ENCODE assay signal across 8 cellular contexts in the genomic region with DNA sequence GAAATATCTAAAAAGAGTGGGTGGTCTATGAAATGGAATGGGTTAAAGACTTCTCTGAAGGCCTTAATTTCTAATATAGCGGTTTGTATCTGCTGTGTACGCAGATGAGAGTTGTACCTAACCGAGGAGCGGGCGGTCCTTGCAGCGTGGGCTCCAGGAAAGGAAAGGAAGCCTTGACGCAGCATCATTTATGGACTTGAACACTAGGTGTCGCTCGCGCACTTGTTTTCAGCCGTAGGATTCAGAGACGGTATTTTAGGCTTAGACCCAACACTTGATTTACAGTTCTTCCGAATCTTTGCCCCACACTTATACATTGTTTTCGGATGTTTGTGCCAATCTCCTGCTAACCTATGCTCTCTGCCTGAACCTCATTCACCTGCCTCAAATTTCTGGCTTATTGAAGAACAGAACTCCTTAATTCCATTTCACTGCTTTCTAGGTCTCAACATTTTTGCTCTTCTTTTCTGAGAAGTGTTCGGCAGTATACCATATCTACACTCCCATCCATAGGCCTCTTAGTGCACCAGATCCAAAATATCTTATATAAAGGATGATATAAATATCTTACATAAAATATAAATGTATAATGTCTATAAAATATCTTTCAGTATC. TPM values are rescaled to one million over a fixed set of nuclear protein-coding genes. Genes with fewer than 3 reads are reported as not detected.
A peak's percentile ranks its signal among the peaks of the same experiment; 100 is the strongest.
DNase-seq lines count a peak whose midpoint lies in the region; ATAC-seq and TF ChIP-seq lines count a peak whose summit lies in the region.

No MANE protein-coding gene starts in this region.

- intact Hi-C loops in head of caudate nucleus (cut with DNase I), result no loop called here
- intact Hi-C loops in prostate gland (cut with DNase I), result no loop called here
- intact Hi-C loops in aorta (cut with DNase I), result loop anchor here (2.0 to 10.0 kb wide), 2 partner anchors 120 to 716 kb away; no protein-coding TSS in a partner anchor

- H3K4me3 Mint-ChIP-seq in HFFc6, result no peak overlapping the region

- no peaks in the 10 kb centered on the region for H3K9me2 ChIP-seq in SK-N-SH

- peak; percentile 83 for TF ChIP-seq RAD21 in SK-N-SH (IDR thresholded peaks at IDR 0.05; ENCODE audit: low read length)

- H3K79me2 ChIP-seq in SK-N-SH (ENCODE audit: insufficient read depth), result no peaks in the 10 kb centered on the region

- H3K9ac ChIP-seq in SK-N-SH, result no peak overlapping the region

- H3K4me2 ChIP-seq in SK-N-SH, result 0 out of 2 replicates have a peak overlapping the region, but pooled peaks have one; percentile 45

- no peaks in the 10 kb centered on the region for H3K36me3 ChIP-seq in SK-N-SH (replicated peaks in 1 of 2; ENCODE audit: control insufficient read depth in 1 of 2, insufficient read depth in 2 of 2, low read length in 1 of 2)
- H3K36me3 ChIP-seq in prostate gland, result no peaks in the 10 kb centered on the region
- H3K36me3 ChIP-seq in aorta (ENCODE audit: control insufficient read depth in 1 of 2, insufficient read depth in 2 of 2, low read length in 1 of 2), result no peaks in the 10 kb centered on the region

- no peaks in the 10 kb centered on the region for H4K20me1 ChIP-seq in SK-N-SH (ENCODE audit: insufficient read depth)

- POLR2A ChIA-PET in SK-N-SH (lab: Yijun Ruan, JAX), result no interaction called here

- H3K36me3 Mint-ChIP-seq in HFFc6 (ENCODE audit: low read depth), result no peaks in the 10 kb centered on the region

- peak overlapping the region in 1 of 2 experiments; percentile 10; a peak in 1 of 4 replicates for H3K4me3 ChIP-seq in SK-N-SH (ENCODE audit: low read depth in 2 of 2, low read length in 1 of 2)
- no peak overlapping the region for H3K4me3 ChIP-seq in prostate gland
- H3K4me3 ChIP-seq in aorta (ENCODE audit: low read length in 2 of 2), result peak overlapping the region in 1 of 2 donors; percentile 26

- DNase-seq in HFFc6 (peak; percentile 60), MV-4-11 (lab: John Stamatoyannopoulos, UW) (peak; percentile 43), SK-N-SH (peak; percentile 68), head of caudate nucleus (peak; percentile 60 to 92 (median 82)), prostate gland (ENCODE audit: low spot score) (peak; percentile 62), aorta (peak; percentile 67 to 87)
- DNase-seq in activated naive CD4-positive, alpha-beta T cell treated with anti-CD3 and anti-CD28 coated beads, Interleukin-2, amount 50 U/mL, for 16 hours, result peak; percentile 66

- H3K27me3 ChIP-seq in SK-N-SH (ENCODE audit: insufficient read depth) (no peaks in the 10 kb centered on the region), prostate gland (replicated peaks; ENCODE audit: insufficient read depth) (no peaks in the 10 kb centered on the region), aorta (ENCODE audit: control insufficient read depth in 1 of 2, insufficient read depth in 2 of 2, low read length in 1 of 2) (peaks cover 0 to 2% of the 10 kb centered on the region in 2 donors)

- H3K9me3 ChIP-seq in SK-N-SH (no peaks in the 10 kb centered on the region), prostate gland (no peaks in the 10 kb centered on the region), aorta (ENCODE audit: control insufficient read depth, low read length) (no peaks in the 10 kb centered on the region)

- TF ChIP-seq POLR2A in prostate gland (IDR thresholded peaks at IDR 0.05), result no peak

- H3K27ac ChIP-seq in SK-N-SH (ENCODE audit: low read depth in 2 of 2, low read length in 1 of 2), result no peak overlapping the region
- no peak overlapping the region for H3K27ac ChIP-seq in prostate gland
- H3K27ac ChIP-seq in aorta (ENCODE audit: low read depth in 1 of 2, low read length in 2 of 2), result no peak overlapping the region

- H3K4me1 ChIP-seq in SK-N-SH (ENCODE audit: control insufficient read depth in 1 of 2, insufficient read depth in 2 of 2, low read depth in 1 of 2, low read length in 1 of 2) (no peaks in the 10 kb centered on the region), prostate gland (replicated peaks) (no peaks in the 10 kb centered on the region), aorta (ENCODE audit: control insufficient read depth in 1 of 2, insufficient read depth in 2 of 2, low read length in 2 of 2) (no peaks in the 10 kb centered on the region)

- WGBS in SK-N-SH (ENCODE audit: low lambda C conversion rate), result 5% methylated on average over 15 of the region's 15 CpGs
- WGBS in prostate gland, result 6% methylated on average over 15 of the region's 15 CpGs
- WGBS in aorta, 2 donors, result 3 to 4% methylated on average over 15 of the region's 15 CpGs

- peaks cover 22% of the 10 kb centered on the region for H3K4me1 Mint-ChIP-seq in HFFc6 (ENCODE audit: low read depth)

- H3K27me3 Mint-ChIP-seq in HFFc6 (ENCODE audit: insufficient read depth), result peaks cover 3% of the 10 kb centered on the region; the same call in 1 of the 2 replicates

- TF ChIP-seq EP300 in SK-N-SH (IDR thresholded peaks at IDR 0.05; ENCODE audit: borderline replicate concordance in 1 of 2, low read depth in 1 of 2, low read length in 1 of 2), result no peak

- H2AFZ ChIP-seq in SK-N-SH (ENCODE audit: low read depth), result no peak overlapping the region; the same call in none of the 2 replicates

- CTCF ChIA-PET in SK-N-SH (lab: Yijun Ruan, JAX), result interaction anchor here (0.6 to 1.8 kb wide), 6 partner anchors 8 to 123 kb away, joined by 3 to 7 read pairs (median 4); no protein-coding TSS in a partner anchor

- ATAC-seq in aorta (ENCODE audit: low FRiP score), result peak; percentile 66

- peaks cover 4% of the 10 kb centered on the region for H3F3A ChIP-seq in SK-N-SH (replicated peaks; ENCODE audit: insufficient read depth)

- H3K27ac Mint-ChIP-seq in HFFc6, result no peak overlapping the region

- no peaks in the 10 kb centered on the region; the same call in 1 of the 2 replicates for H3K9me3 Mint-ChIP-seq in HFFc6

- TF ChIP-seq CTCF in GM12873 (IDR thresholded peaks at IDR 0.05; ENCODE audit: insufficient read depth, low read depth, low read length, missing control alignments), result peak; percentile 88
- TF ChIP-seq CTCF in HFFc6 (IDR thresholded peaks at IDR 0.05), result peak; percentile 92
- TF ChIP-seq CTCF in SK-N-SH (IDR thresholded peaks at IDR 0.05), result peak; percentile 85
- peak; percentile 63 to 73 (median 68) for TF ChIP-seq CTCF in prostate gland (IDR thresholded peaks at IDR 0.05)

TF ChIP-seq in SK-N-SH, 30 proteins besides CTCF, POLR2A, EP300 and RAD21:
- no peak for TF ChIP-seq RXRA (IDR thresholded peaks at IDR 0.05; ENCODE audit: borderline replicate concordance, low read depth)
- TF ChIP-seq, protein P1, sequence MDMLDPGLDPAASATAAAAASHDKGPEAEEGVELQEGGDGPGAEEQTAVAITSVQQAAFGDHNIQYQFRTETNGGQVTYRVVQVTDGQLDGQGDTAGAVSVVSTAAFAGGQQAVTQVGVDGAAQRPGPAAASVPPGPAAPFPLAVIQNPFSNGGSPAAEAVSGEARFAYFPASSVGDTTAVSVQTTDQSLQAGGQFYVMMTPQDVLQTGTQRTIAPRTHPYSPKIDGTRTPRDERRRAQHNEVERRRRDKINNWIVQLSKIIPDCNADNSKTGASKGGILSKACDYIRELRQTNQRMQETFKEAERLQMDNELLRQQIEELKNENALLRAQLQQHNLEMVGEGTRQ (IDR thresholded peaks at IDR 0.05; ENCODE audit: borderline replicate concordance, low read depth, low read length), result no peak
- no peak for TF ChIP-seq GABPA (IDR thresholded peaks at IDR 0.05; ENCODE audit: low read depth)
- TF ChIP-seq SMC3 (IDR thresholded peaks at IDR 0.05; ENCODE audit: low read depth, low read length), result peak; percentile 53; the same call in 1 of the 2 replicates
TF ChIP-seq in SK-N-SH: peak in this region for 1.

RNA-seq across cellular contexts. Expression of a gene that starts 48.9 kb away (rescaled TPM):
- total RNA-seq in HFFc6 (2021; fragmentation: NEBNext Ultra II Directional; extraction: Animal tissue kit (Norgen Biotek cat#: 25700)), result 1 to 10 TPM; 5.6 to 6.6 (median 6.0) TPM
- polyA plus RNA-seq in SK-N-SH (2012; rRNA removed), result 12.5 and 17.5 TPM in 2 replicates
- 12.7 and 14.7 TPM in 2 replicates for polyA plus RNA-seq in SK-N-SH (2012; cell fraction: cytosol; rRNA removed)
- 39.6 and 53.0 TPM in 2 replicates for polyA plus RNA-seq in SK-N-SH (2012; cell fraction: nucleus; rRNA removed)
- total RNA-seq in prostate gland, result 10 to 100 TPM; 16.2 to 31.2 TPM
- total RNA-seq in aorta, result 1 to 10 TPM; 5.7 to 7.2 TPM
- 10 to 100 TPM in 1 of 2 donors, 1 to 10 TPM in 1; 2.8 to 11.2 TPM for polyA plus RNA-seq in aorta

Comparison
In these comparisons a context has a peak if more than half of its experiments do, and no peak if none do; other contexts are left out.
1. intact Hi-C loops: an anchor here in aorta (2.0 to 10.0 kb wide); none called in head of caudate nucleus and prostate gland.